In the genomic region with DNA sequence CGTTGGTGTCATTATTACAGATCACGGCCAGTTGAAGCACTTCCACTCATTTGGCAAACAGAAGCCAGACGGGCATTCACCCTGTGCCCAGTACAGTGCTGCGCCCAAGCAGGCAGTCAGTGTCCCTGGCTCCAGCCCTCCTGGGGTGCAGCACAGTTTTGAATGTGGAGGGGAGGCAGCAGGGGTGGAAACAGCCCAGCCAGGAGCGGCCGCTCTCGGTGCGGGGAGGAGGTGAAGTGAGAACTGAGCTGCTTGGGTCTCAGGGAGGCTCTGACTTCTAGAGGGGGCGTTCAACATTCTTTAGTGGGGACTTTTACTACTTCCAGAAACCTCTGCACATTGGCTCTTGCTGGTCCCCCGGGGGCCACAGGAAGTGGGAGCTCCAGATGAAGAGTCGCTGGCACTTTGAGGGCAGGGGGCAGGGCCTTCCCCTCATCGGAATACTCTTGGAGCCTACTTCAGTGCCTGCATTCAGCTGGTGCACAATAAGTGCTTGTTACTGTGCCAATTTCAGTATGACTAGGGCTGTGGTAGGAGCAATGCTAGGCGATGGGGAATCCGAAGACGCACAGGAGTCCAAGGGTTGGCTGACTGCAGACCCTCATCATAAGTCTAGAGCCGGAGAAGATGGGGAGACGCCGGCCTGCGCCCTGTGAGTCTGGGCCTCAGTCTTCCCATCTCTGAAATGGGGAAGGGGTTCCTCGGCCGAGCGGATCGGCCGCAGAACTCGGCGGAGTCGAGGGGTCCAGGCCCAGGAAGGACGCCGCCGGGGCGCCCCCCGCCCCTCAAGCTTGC, we compare ENCODE assay signal across 8 cellular contexts. TPM values are rescaled to one million over a fixed set of nuclear protein-coding genes. Genes with fewer than 3 reads are reported as not detected.
DNase-seq lines count a peak whose midpoint lies in the region; ATAC-seq and TF ChIP-seq lines count a peak whose summit lies in the region.

No MANE protein-coding gene starts in this region.

- no peak for TF ChIP-seq EP300 in gastroesophageal sphincter (IDR thresholded peaks at IDR 0.05)
- no peak for TF ChIP-seq EP300 in sigmoid colon (IDR thresholded peaks at IDR 0.05)

- H3K79me2 ChIP-seq in SU-DHL-6 (ENCODE audit: insufficient read depth, low read length) = peaks cover 42% of the 10 kb centered on the region

- H3K4me1 ChIP-seq in gastroesophageal sphincter (peaks cover 0 to 52% (median 25%) of the 10 kb centered on the region in 3 donors), sigmoid colon (peaks cover 0 to 48% (median 38%) of the 10 kb centered on the region in 4 donors)

- H3K27ac ChIP-seq in SU-DHL-6 (ENCODE audit: low read depth, low read length) (peak overlapping the region; percentile 35), gastroesophageal sphincter (peak overlapping the region in 3 of 4 donors; percentile 89 to 90 (median 89)), sigmoid colon (peak overlapping the region; percentile 49 to 89 (median 70))

- no peak overlapping the region for H2AFZ ChIP-seq in SU-DHL-6 (ENCODE audit: low read depth, low read length, severe bottlenecking)

- no peaks in the 10 kb centered on the region for H3K9me2 ChIP-seq in SU-DHL-6 (replicated peaks; ENCODE audit: insufficient read depth, low read length)

- intact Hi-C loops in sigmoid colon (cut with DNase I) = loop anchor here (2.0 kb wide), 1 partner anchor 64 kb away; no protein-coding TSS in a partner anchor

- H3K9me3 ChIP-seq in SU-DHL-6 (ENCODE audit: insufficient read depth, low read length) (no peaks in the 10 kb centered on the region), gastroesophageal sphincter (no peaks in the 10 kb centered on the region), sigmoid colon (no peaks in the 10 kb centered on the region)

- peaks cover 33% of the 10 kb centered on the region for H3F3A ChIP-seq in SU-DHL-6 (ENCODE audit: insufficient read depth)

- TF ChIP-seq CTCF in GM20000 (IDR thresholded peaks at IDR 0.05; ENCODE audit: extremely low read depth, missing control alignments) = no peak
- no peak for TF ChIP-seq CTCF in SU-DHL-6 (IDR thresholded peaks at IDR 0.05; ENCODE audit: insufficient read depth, low read length, poor library complexity, severe bottlenecking)
- TF ChIP-seq CTCF in gastroesophageal sphincter (IDR thresholded peaks at IDR 0.05) = no peak
- no peak for TF ChIP-seq CTCF in sigmoid colon (IDR thresholded peaks at IDR 0.05)

- H3K4me3 ChIP-seq in SU-DHL-6 (ENCODE audit: insufficient read depth, low read length, poor library complexity, severe bottlenecking) (peak overlapping the region; percentile 53), gastroesophageal sphincter (peak overlapping the region; percentile 20 to 80), sigmoid colon (peak overlapping the region; percentile 16 to 81 (median 78))

- ATAC-seq in gastroesophageal sphincter (no peak), GM19328 (IDR thresholded peaks at IDR 0.05; ENCODE audit: unreplicated experiment) (no peak)

- TF ChIP-seq POLR2A in gastroesophageal sphincter (IDR thresholded peaks at IDR 0.05) (no peak), sigmoid colon (IDR thresholded peaks at IDR 0.05) (no peak)

- peak overlapping the region; percentile 74 for H3K4me2 ChIP-seq in SU-DHL-6 (ENCODE audit: low read depth, low read length, poor library complexity, severe bottlenecking)

- WGBS in gastroesophageal sphincter (ENCODE audit: low coverage in 1 of 2), 2 donors = 100% methylated on average over 2 to 4 of the region's 32 CpGs
- WGBS in sigmoid colon, 2 donors = 29 to 32% methylated on average over 32 of the region's 32 CpGs

- H3K27me3 ChIP-seq in SU-DHL-6 (ENCODE audit: low read length) = no peaks in the 10 kb centered on the region
- no peaks in the 10 kb centered on the region for H3K27me3 ChIP-seq in gastroesophageal sphincter
- H3K27me3 ChIP-seq in sigmoid colon = no peaks in the 10 kb centered on the region

- peak overlapping the region; percentile 59 for H3K9ac ChIP-seq in SU-DHL-6 (ENCODE audit: low read length)

- H4K20me1 ChIP-seq in SU-DHL-6 (ENCODE audit: low read depth, low read length) = no peaks in the 10 kb centered on the region

- DNase-seq in GM20000 (ENCODE audit: low spot score) = peak; percentile 53
- peak; percentile 62 for DNase-seq in sigmoid colon
- no peak for DNase-seq in stimulated activated CD4-positive, alpha-beta T cell treated with anti-CD3 and anti-CD28 coated beads, Interleukin-4, amount 100 ng/mL, for 24 hours
- no peak for DNase-seq in NCI-H2196 (lab: John Stamatoyannopoulos, UW; ENCODE audit: unreplicated experiment)
- DNase-seq in nucleus accumbens (lab: John Stamatoyannopoulos, UW) = no peak

- H3K36me3 ChIP-seq in SU-DHL-6 (ENCODE audit: low read length) (no peaks in the 10 kb centered on the region; the same call in 1 of the 2 replicates), gastroesophageal sphincter (no peaks in the 10 kb centered on the region), sigmoid colon (no peaks in the 10 kb centered on the region)

RNA-seq across cellular contexts. Expression of a gene that starts 0.5 kb away (rescaled TPM):
- total RNA-seq in gastroesophageal sphincter = 10 to 100 TPM; 13.2 to 31.7 (median 19.3) TPM
- total RNA-seq in sigmoid colon = 10 to 100 TPM in 2 of 4 donors, 1 to 10 TPM in 2; 8.2 to 24.1 (median 14.2) TPM
- 10 to 100 TPM; 13.8 to 36.2 (median 24.7) TPM for polyA plus RNA-seq in sigmoid colon

Comparison
In these comparisons a context has a peak if more than half of its experiments do, and no peak if none do; other contexts are left out.
1. DNase-seq: peak in GM20000 (single experiment) and sigmoid colon (single experiment); none in stimulated activated CD4-positive, alpha-beta T cell treated with anti-CD3 and anti-CD28 coated beads, Interleukin-4, amount 100 ng/mL, for 24 hours (single experiment), NCI-H2196 (single experiment) and nucleus accumbens (0 of 56).
2. H3K27ac ChIP-seq: peak in every context shown above with its lines; median percentile 89 in gastroesophageal sphincter; 70 in sigmoid colon; 35 in SU-DHL-6.
3. Peak in every context shown above with its lines, with median percentiles within 50 percentile points of each other: H3K4me3 ChIP-seq.